In genomic region chr21:46379105-46379504, GRCh38 we compare ENCODE assay signal across 1 cellular context.
TF ChIP-seq lines count a peak whose summit lies in the region.

No MANE protein-coding gene starts in this region.

TF ChIP-seq in WTC11, 78 proteins besides CTCF, POLR2A, EP300 and RAD21 (continued from another document):
- no peak for TF ChIP-seq ZNF396 (CRISPR knock-in tag; IDR thresholded peaks at IDR 0.05; ENCODE audit: borderline replicate concordance)
- TF ChIP-seq, protein P1, sequence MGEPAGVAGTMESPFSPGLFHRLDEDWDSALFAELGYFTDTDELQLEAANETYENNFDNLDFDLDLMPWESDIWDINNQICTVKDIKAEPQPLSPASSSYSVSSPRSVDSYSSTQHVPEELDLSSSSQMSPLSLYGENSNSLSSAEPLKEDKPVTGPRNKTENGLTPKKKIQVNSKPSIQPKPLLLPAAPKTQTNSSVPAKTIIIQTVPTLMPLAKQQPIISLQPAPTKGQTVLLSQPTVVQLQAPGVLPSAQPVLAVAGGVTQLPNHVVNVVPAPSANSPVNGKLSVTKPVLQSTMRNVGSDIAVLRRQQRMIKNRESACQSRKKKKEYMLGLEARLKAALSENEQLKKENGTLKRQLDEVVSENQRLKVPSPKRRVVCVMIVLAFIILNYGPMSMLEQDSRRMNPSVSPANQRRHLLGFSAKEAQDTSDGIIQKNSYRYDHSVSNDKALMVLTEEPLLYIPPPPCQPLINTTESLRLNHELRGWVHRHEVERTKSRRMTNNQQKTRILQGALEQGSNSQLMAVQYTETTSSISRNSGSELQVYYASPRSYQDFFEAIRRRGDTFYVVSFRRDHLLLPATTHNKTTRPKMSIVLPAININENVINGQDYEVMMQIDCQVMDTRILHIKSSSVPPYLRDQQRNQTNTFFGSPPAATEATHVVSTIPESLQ (CRISPR knock-in tag; IDR thresholded peaks at IDR 0.05): no peak
- TF ChIP-seq, protein P2, sequence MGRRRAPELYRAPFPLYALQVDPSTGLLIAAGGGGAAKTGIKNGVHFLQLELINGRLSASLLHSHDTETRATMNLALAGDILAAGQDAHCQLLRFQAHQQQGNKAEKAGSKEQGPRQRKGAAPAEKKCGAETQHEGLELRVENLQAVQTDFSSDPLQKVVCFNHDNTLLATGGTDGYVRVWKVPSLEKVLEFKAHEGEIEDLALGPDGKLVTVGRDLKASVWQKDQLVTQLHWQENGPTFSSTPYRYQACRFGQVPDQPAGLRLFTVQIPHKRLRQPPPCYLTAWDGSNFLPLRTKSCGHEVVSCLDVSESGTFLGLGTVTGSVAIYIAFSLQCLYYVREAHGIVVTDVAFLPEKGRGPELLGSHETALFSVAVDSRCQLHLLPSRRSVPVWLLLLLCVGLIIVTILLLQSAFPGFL (CRISPR knock-in tag; IDR thresholded peaks at IDR 0.05; ENCODE audit: borderline replicate concordance): no peak
- TF ChIP-seq NFYB (CRISPR knock-in tag; conservative IDR thresholded peaks at IDR 0.05; ENCODE audit: low read depth): no peak
- no peak for TF ChIP-seq ZNF232 (CRISPR knock-in tag; IDR thresholded peaks at IDR 0.05)
- TF ChIP-seq TP53 (CRISPR knock-in tag; IDR thresholded peaks at IDR 0.05): no peak
- no peak for TF ChIP-seq ZNF532 (CRISPR knock-in tag; IDR thresholded peaks at IDR 0.05; ENCODE audit: borderline replicate concordance)
- no peak for TF ChIP-seq ZNF671 (CRISPR knock-in tag; IDR thresholded peaks at IDR 0.05)
- TF ChIP-seq ZNF263 (CRISPR knock-in tag; IDR thresholded peaks at IDR 0.05; ENCODE audit: low read depth): no peak
- TF ChIP-seq, protein P3, sequence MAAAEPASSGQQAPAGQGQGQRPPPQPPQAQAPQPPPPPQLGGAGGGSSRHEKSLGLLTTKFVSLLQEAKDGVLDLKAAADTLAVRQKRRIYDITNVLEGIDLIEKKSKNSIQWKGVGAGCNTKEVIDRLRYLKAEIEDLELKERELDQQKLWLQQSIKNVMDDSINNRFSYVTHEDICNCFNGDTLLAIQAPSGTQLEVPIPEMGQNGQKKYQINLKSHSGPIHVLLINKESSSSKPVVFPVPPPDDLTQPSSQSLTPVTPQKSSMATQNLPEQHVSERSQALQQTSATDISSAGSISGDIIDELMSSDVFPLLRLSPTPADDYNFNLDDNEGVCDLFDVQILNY (CRISPR knock-in tag; IDR thresholded peaks at IDR 0.05): no peak
- TF ChIP-seq HMGXB4 (CRISPR knock-in tag; IDR thresholded peaks at IDR 0.05): no peak
- TF ChIP-seq, protein P4, sequence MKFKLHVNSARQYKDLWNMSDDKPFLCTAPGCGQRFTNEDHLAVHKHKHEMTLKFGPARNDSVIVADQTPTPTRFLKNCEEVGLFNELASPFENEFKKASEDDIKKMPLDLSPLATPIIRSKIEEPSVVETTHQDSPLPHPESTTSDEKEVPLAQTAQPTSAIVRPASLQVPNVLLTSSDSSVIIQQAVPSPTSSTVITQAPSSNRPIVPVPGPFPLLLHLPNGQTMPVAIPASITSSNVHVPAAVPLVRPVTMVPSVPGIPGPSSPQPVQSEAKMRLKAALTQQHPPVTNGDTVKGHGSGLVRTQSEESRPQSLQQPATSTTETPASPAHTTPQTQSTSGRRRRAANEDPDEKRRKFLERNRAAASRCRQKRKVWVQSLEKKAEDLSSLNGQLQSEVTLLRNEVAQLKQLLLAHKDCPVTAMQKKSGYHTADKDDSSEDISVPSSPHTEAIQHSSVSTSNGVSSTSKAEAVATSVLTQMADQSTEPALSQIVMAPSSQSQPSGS (CRISPR knock-in tag; IDR thresholded peaks at IDR 0.05; ENCODE audit: borderline replicate concordance, low read depth): no peak
- no peak for TF ChIP-seq ZNF219 (CRISPR knock-in tag; IDR thresholded peaks at IDR 0.05; ENCODE audit: borderline replicate concordance)
- no peak for TF ChIP-seq ZNF317 (CRISPR knock-in tag; IDR thresholded peaks at IDR 0.05; ENCODE audit: borderline replicate concordance, low read depth)
